8 cellular contexts compared by ENCODE assay signal in genomic region chr4:472881-473574, GRCh38. TPM values are rescaled to one million over a fixed set of nuclear protein-coding genes. Genes with fewer than 3 reads are reported as not detected.
DNase-seq lines count a peak whose midpoint lies in the region; ATAC-seq and TF ChIP-seq lines count a peak whose summit lies in the region.

No MANE protein-coding gene starts in this region.

- CTCF ChIA-PET in activated CD4-positive, alpha-beta memory T cell treated with anti-CD3 and anti-CD28 coated beads for 36 hours (lab: Charles Lee), result no interaction called here

- H3K36me3 ChIP-seq in left ventricle myocardium inferior, result peaks cover 46% of the 10 kb centered on the region
- H3K36me3 ChIP-seq in rectal smooth muscle tissue (ENCODE audit: control insufficient read depth, insufficient read depth, low read length), result peaks cover 18% of the 10 kb centered on the region

- H3K9me3 ChIP-seq in left ventricle myocardium inferior (replicated peaks), result peaks cover 36% of the 10 kb centered on the region

- H3K27me3 Mint-ChIP-seq in activated CD4-positive, alpha-beta memory T cell treated with anti-CD3 and anti-CD28 coated beads for 36 hours, result no peaks in the 10 kb centered on the region

- intact Hi-C loops in activated CD4-positive, alpha-beta memory T cell treated with anti-CD3 and anti-CD28 coated beads for 36 hours (cut with micrococcal nuclease), result loop anchor here (1.0 to 5.0 kb wide), 2 partner anchors 136 to 351 kb away; partner anchors contain the start of genes ZNF141 and ZNF718
- intact Hi-C loops in left ventricle myocardium inferior (cut with micrococcal nuclease), result no loop called here

- H3K4me1 Mint-ChIP-seq in activated CD4-positive, alpha-beta memory T cell treated with anti-CD3 and anti-CD28 coated beads for 36 hours (ENCODE audit: low read depth), result peaks cover 32% of the 10 kb centered on the region

- TF ChIP-seq CTCF in HFF-Myc (IDR thresholded peaks at IDR 0.05; ENCODE audit: low read depth, low read length, missing control alignments) (no peak), left ventricle myocardium inferior (IDR thresholded peaks at IDR 0.05; ENCODE audit: borderline replicate concordance) (no peak)

- H3K9ac ChIP-seq in rectal smooth muscle tissue (ENCODE audit: low read length), result peak overlapping the region; percentile 88

- POLR2A ChIA-PET in activated CD4-positive, alpha-beta memory T cell treated with anti-CD3 and anti-CD28 coated beads for 36 hours (lab: Charles Lee), result interaction anchor here (1.4 to 2.1 kb wide), 3 partner anchors 26 to 348 kb away, joined by 6 to 18 read pairs (median 10); partner anchors contain the start of genes PIGG, ZNF141, ZNF718 and ZNF721

- H3K4me3 Mint-ChIP-seq in activated CD4-positive, alpha-beta memory T cell treated with anti-CD3 and anti-CD28 coated beads for 36 hours, result peak overlapping the region; percentile 99

- peaks cover 22% of the 10 kb centered on the region for H3K4me1 ChIP-seq in left ventricle myocardium inferior
- no peaks in the 10 kb centered on the region for H3K4me1 ChIP-seq in rectal smooth muscle tissue (ENCODE audit: control insufficient read depth, insufficient read depth, low read length)

- ATAC-seq in GM18907 (IDR thresholded peaks at IDR 0.05; ENCODE audit: unreplicated experiment), result no peak
- no peak for ATAC-seq in GM21786 (IDR thresholded peaks at IDR 0.05; ENCODE audit: unreplicated experiment)

- H3K36me3 Mint-ChIP-seq in activated CD4-positive, alpha-beta memory T cell treated with anti-CD3 and anti-CD28 coated beads for 36 hours, result peaks cover 69% of the 10 kb centered on the region

- peaks cover 57% of the 10 kb centered on the region for H3K9me3 Mint-ChIP-seq in activated CD4-positive, alpha-beta memory T cell treated with anti-CD3 and anti-CD28 coated beads for 36 hours

- H3K4me3 ChIP-seq in HFF-Myc (replicated peaks; ENCODE audit: low read depth, low read length) (peak overlapping the region; percentile 71), left ventricle myocardium inferior (peak overlapping the region; percentile 97), rectal smooth muscle tissue (ENCODE audit: low read length) (peak overlapping the region; percentile 95)

- DNase-seq in COLO668 (lab: John Stamatoyannopoulos, UW; ENCODE audit: unreplicated experiment) (peak; percentile 54), HFF-Myc (ENCODE audit: extremely low read depth, low read depth) (no peak), left ventricle myocardium inferior (no peak), H4 (ENCODE audit: low spot score) (no peak)
- peak; percentile 19 for DNase-seq in activated CD4-positive, alpha-beta memory T cell treated with anti-CD3 and anti-CD28 coated beads for 36 hours

- no peaks in the 10 kb centered on the region for H3K27me3 ChIP-seq in left ventricle myocardium inferior (ENCODE audit: low read depth)
- H3K27me3 ChIP-seq in rectal smooth muscle tissue (ENCODE audit: control insufficient read depth, insufficient read depth, low read length), result no peaks in the 10 kb centered on the region

- peak overlapping the region; percentile 100 for H3K27ac Mint-ChIP-seq in activated CD4-positive, alpha-beta memory T cell treated with anti-CD3 and anti-CD28 coated beads for 36 hours

- H3K27ac ChIP-seq in left ventricle myocardium inferior (replicated peaks) (peak overlapping the region; percentile 94), rectal smooth muscle tissue (ENCODE audit: low read depth, low read length) (peak overlapping the region; percentile 91)

RNA-seq across cellular contexts. Expression of gene ZNF721, which starts 25.9 kb away (rescaled TPM):
- total RNA-seq in activated CD4-positive, alpha-beta memory T cell treated with anti-CD3 and anti-CD28 coated beads for 36 hours, result 10 to 100 TPM; 31.0 to 31.8 TPM
- 11.8 TPM for total RNA-seq in left ventricle myocardium inferior
- 9.8 and 16.0 TPM in 2 replicates for total RNA-seq in H4 (2014; rRNA removed; shearing (Covaris generic))

RNA-seq across cellular contexts. Expression of gene PIGG, which starts 26.0 kb away (rescaled TPM):
- 10 to 100 TPM; 38.9 to 42.2 TPM for total RNA-seq in activated CD4-positive, alpha-beta memory T cell treated with anti-CD3 and anti-CD28 coated beads for 36 hours
- total RNA-seq in left ventricle myocardium inferior, result 17.8 TPM
- total RNA-seq in H4 (2014; rRNA removed; shearing (Covaris generic)), result 27.7 and 54.0 TPM in 2 replicates

Comparison
In these comparisons a context has a peak if more than half of its experiments do, and no peak if none do; other contexts are left out.
1. DNase-seq: peak in COLO668 (single experiment) and activated CD4-positive, alpha-beta memory T cell treated with anti-CD3 and anti-CD28 coated beads for 36 hours (single experiment); none in HFF-Myc (single experiment), left ventricle myocardium inferior (single experiment) and H4 (single experiment).
2. Peak in every context shown above with its lines, with median percentiles within 50 percentile points of each other: H3K4me3 ChIP-seq.